8 cellular contexts compared by ENCODE assay signal in the genomic region with DNA sequence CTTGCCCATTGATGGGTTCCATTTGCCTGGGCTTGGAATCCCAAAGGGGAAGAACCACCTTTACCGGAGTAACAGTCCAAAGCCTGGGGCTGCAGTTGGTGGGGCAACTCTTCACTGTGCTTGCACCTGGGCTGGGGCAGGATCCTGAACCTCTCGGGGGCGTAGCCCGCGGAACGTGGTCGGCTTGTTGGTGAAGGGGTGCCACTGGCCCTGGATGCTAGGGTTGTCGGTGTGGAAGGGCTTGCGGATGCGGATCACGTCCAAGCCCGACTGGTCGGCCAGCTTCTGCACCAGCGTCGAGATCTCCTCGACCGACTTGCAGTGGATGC. TPM values are rescaled to one million over a fixed set of nuclear protein-coding genes. Genes with fewer than 3 reads are reported as not detected.
DNase-seq lines count a peak whose midpoint lies in the region; ATAC-seq and TF ChIP-seq lines count a peak whose summit lies in the region.

No MANE protein-coding gene starts in this region.

- DNase-seq in AG04450 (ENCODE audit: low read depth, low spot score) (no peak), GOT3 (lab: John Stamatoyannopoulos, UW) (no peak)
- no peak for DNase-seq in stimulated activated CD4-positive, alpha-beta T cell treated with anti-CD3 and anti-CD28 coated beads, Interleukin-4, amount 100 ng/mL, for 24 hours

- CTCF ChIA-PET in AG04450 (lab: Charles Lee), result interaction anchor here (1.1 to 5.7 kb wide), 6 partner anchors 11 to 33 kb away, joined by 3 to 24 read pairs (median 7); a partner anchor contains a TSS

- H3K27me3 ChIP-seq in AG04450 (ENCODE audit: control insufficient read depth, insufficient read depth, low read length), result no peaks in the 10 kb centered on the region
- H3K27me3 ChIP-seq in muscle layer of duodenum (ENCODE audit: low read depth, low read length), result no peaks in the 10 kb centered on the region

- peak overlapping the region; percentile 95 to 96 (median 95) for H3K4me3 Mint-ChIP-seq in IgD-negative memory B cell

- H3K27me3 Mint-ChIP-seq in IgD-negative memory B cell, result no peaks in the 10 kb centered on the region

- no peaks in the 10 kb centered on the region for H3K9me3 Mint-ChIP-seq in IgD-negative memory B cell

- H3K36me3 Mint-ChIP-seq in IgD-negative memory B cell, result peaks cover 5% of the 10 kb centered on the region

- POLR2A ChIA-PET in AG04450 (lab: Yijun Ruan, JAX), result no interaction called here

- peaks cover 13 to 30% (median 17%) of the 10 kb centered on the region in 3 donors for H3K4me1 Mint-ChIP-seq in IgD-negative memory B cell

- ATAC-seq in GM18498 (IDR thresholded peaks at IDR 0.05; ENCODE audit: unreplicated experiment), result no peak
- no peak for ATAC-seq in GM21576 (IDR thresholded peaks at IDR 0.05; ENCODE audit: unreplicated experiment)

- H3K27ac ChIP-seq in AG04450 (ENCODE audit: low read depth, low read length) (no peak overlapping the region), cingulate gyrus (ENCODE audit: low read depth, low read length) (peak overlapping the region; percentile 83), muscle layer of duodenum (ENCODE audit: low read length) (no peak overlapping the region)

- peaks cover 13 to 22% of the 10 kb centered on the region in 2 donors for H3K4me1 ChIP-seq in muscle layer of duodenum (ENCODE audit: control insufficient read depth in 1 of 2, insufficient read depth in 2 of 2, low read length in 2 of 2)

- no peak for TF ChIP-seq CTCF in AG04450 (IDR thresholded peaks at IDR 0.05; ENCODE audit: low read depth, low read length)

- no peaks in the 10 kb centered on the region; the same call in 1 of the 2 replicates for H3K9me3 ChIP-seq in AG04450 (ENCODE audit: control insufficient read depth, insufficient read depth, low read length)
- H3K9me3 ChIP-seq in muscle layer of duodenum (ENCODE audit: control insufficient read depth in 1 of 2, low read length in 2 of 2), result no peaks in the 10 kb centered on the region

- H3K4me3 ChIP-seq in AG04450 (ENCODE audit: low read depth, low read length), result peak overlapping the region; percentile 97
- H3K4me3 ChIP-seq in muscle layer of duodenum (ENCODE audit: low read depth in 1 of 2, low read length in 2 of 2), result peak overlapping the region; percentile 91 to 99

- peaks cover 27 to 31% of the 10 kb centered on the region in 2 donors for H3K36me3 ChIP-seq in muscle layer of duodenum (ENCODE audit: control insufficient read depth in 1 of 2, insufficient read depth in 2 of 2, low read length in 2 of 2)

- peak overlapping the region in 1 of 3 donors; percentile 71 for H3K27ac Mint-ChIP-seq in IgD-negative memory B cell

RNA-seq across cellular contexts. Expression of a gene that starts 0.7 kb away (rescaled TPM):
- polyA plus RNA-seq in AG04450 (2011; rRNA removed), result 72.3 and 88.0 TPM in 2 replicates
- polyA minus RNA-seq in AG04450 (2011; rRNA and poly(A)+ RNA removed), result 14.0 and 20.0 TPM in 2 replicates
- polyA plus RNA-seq in IgD-negative memory B cell, result 120 TPM

RNA-seq across cellular contexts. Expression of a gene that starts 0.8 kb away (rescaled TPM):
- polyA plus RNA-seq in AG04450 (2011; rRNA removed) (4.3 and 6.9 TPM in 2 replicates), IgD-negative memory B cell (13.6 TPM)
- 5.5 and 7.8 TPM in 2 replicates for polyA minus RNA-seq in AG04450 (2011; rRNA and poly(A)+ RNA removed)

RNA-seq across cellular contexts. Expression of a gene that starts 13.0 kb away (rescaled TPM):
- polyA plus RNA-seq in AG04450 (2011; rRNA removed), result 33.3 and 54.3 TPM in 2 replicates
- 37.5 and 58.6 TPM in 2 replicates for polyA minus RNA-seq in AG04450 (2011; rRNA and poly(A)+ RNA removed)
- 17.5 TPM for polyA plus RNA-seq in IgD-negative memory B cell

RNA-seq across cellular contexts. Expression of a gene that starts 17.3 kb away (rescaled TPM):
- 10.5 and 14.4 TPM in 2 replicates for polyA plus RNA-seq in AG04450 (2011; rRNA removed)
- polyA minus RNA-seq in AG04450 (2011; rRNA and poly(A)+ RNA removed), result 13.0 and 17.4 TPM in 2 replicates
- polyA plus RNA-seq in IgD-negative memory B cell, result not detected

RNA-seq across cellular contexts. Expression of a gene that starts 44.3 kb away (rescaled TPM):
- 0.27 and 0.60 TPM in 2 replicates for polyA plus RNA-seq in AG04450 (2011; rRNA removed)
- 0.26 and 0.37 TPM in 2 replicates for polyA minus RNA-seq in AG04450 (2011; rRNA and poly(A)+ RNA removed)
- polyA plus RNA-seq in IgD-negative memory B cell, result not detected
